ENCODE assay signal across 12 cellular contexts in the genomic region with DNA sequence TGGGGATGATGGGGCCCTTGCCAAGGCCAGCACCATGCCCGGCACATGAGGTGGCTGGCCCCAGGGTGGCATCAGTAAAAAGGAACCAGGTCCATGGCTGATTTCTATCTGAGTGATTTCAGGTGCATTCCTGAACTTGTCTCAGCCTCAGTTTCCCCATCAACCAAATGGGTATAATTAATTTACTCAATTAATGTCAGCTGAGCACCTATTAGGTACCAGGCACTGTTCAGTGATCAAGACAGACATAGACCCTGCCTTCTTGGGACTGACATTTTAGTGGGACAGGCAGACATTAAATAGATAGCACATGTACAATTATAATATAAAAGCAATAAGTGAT. TPM values are rescaled to one million over a fixed set of nuclear protein-coding genes. Genes with fewer than 3 reads are reported as not detected.
DNase-seq lines count a peak whose midpoint lies in the region; ATAC-seq and TF ChIP-seq lines count a peak whose summit lies in the region.
"Had no signal": no experiment of that assay in that cellular context is flagged by ENCODE, and none has a peak within 500 bp of the region (broad histone marks: within the 10 kb centered on the region; RNA-seq: fewer than 3 reads in every experiment).

No MANE protein-coding gene starts in this region.

- H3K4me3 ChIP-seq in OCI-LY3 (ENCODE audit: low read length) = peak overlapping the region; percentile 58
- no peak overlapping the region for H3K4me3 ChIP-seq in body of pancreas
- no peak overlapping the region for H3K4me3 ChIP-seq in mesodermal cell (ENCODE audit: extremely low read depth, insufficient read depth, low read length, poor library complexity, severe bottlenecking)

- TF ChIP-seq POLR2A in body of pancreas (IDR thresholded peaks at IDR 0.05) = no peak

- H3K27ac Mint-ChIP-seq in stimulated activated naive B cell treated with anti-CD40 and anti-IgM and Interleukin-4, amounts not matched to agents 10 μg/mL and 1 μg/mL and 100 μg/mL, for 72 hours = peak overlapping the region; percentile 86
- H3K27ac Mint-ChIP-seq in activated T-cell treated with anti-CD3 and anti-CD28 coated beads, Interleukin-2, amount 50 U/mL, for 72 hours = no peak overlapping the region
- H3K27ac Mint-ChIP-seq: activated CD4-positive, alpha-beta T cell treated with anti-CD3 and anti-CD28 coated beads, Interleukin-2, amount 10 ng/mL, durations not matched to agents 24 days and 14 days had no signal

- peak overlapping the region; percentile 78 for H3K9ac ChIP-seq in OCI-LY3 (ENCODE audit: low read length)

- H3K36me3 Mint-ChIP-seq in stimulated activated naive B cell treated with anti-CD40 and anti-IgM and Interleukin-4, amounts not matched to agents 10 μg/mL and 1 μg/mL and 100 μg/mL, for 72 hours = peaks cover 52 to 70% of the 10 kb centered on the region in 2 donors
- H3K36me3 Mint-ChIP-seq in activated T-cell treated with anti-CD3 and anti-CD28 coated beads, Interleukin-2, amount 50 U/mL, for 72 hours (ENCODE audit: insufficient read depth in 2 of 2) = peaks cover 4 to 8% of the 10 kb centered on the region in 2 donors

- DNase-seq in body of pancreas (no peak), NCI-H1694 (lab: John Stamatoyannopoulos, UW) (no peak), kidney glomerular epithelial cell (lab: John Stamatoyannopoulos, UW) (no peak)
- DNase-seq in stimulated activated naive B cell treated with anti-CD40 and anti-IgM and Interleukin-4, amounts not matched to agents 10 μg/mL and 1 μg/mL and 100 μg/mL, for 72 hours = no peak
- DNase-seq in activated T-cell treated with anti-CD3 and anti-CD28 coated beads, Interleukin-2, amount 50 U/mL, for 72 hours = no peak
- DNase-seq: activated CD4-positive, alpha-beta T cell treated with anti-CD3 and anti-CD28 coated beads, Interleukin-2, amount 10 ng/mL, durations not matched to agents 24 days and 14 days; activated naive CD4-positive, alpha-beta T cell treated with Interleukin-2 at 50 U/mL for 16 hours; Caco-2; effector memory CD4-positive, alpha-beta T cell had no signal

- H3K4me1 ChIP-seq in OCI-LY3 (ENCODE audit: low read length) (peaks cover 76% of the 10 kb centered on the region), body of pancreas (peaks cover 55% of the 10 kb centered on the region), mesodermal cell (ENCODE audit: control insufficient read depth, insufficient read depth, low read length, poor library complexity, severe bottlenecking) (peaks cover 27% of the 10 kb centered on the region)
- H3K4me1 ChIP-seq: Caco-2 had no signal

- H3K4me1 Mint-ChIP-seq in stimulated activated naive B cell treated with anti-CD40 and anti-IgM and Interleukin-4, amounts not matched to agents 10 μg/mL and 1 μg/mL and 100 μg/mL, for 72 hours = peaks cover 33 to 48% of the 10 kb centered on the region in 2 donors
- H3K4me1 Mint-ChIP-seq in activated T-cell treated with anti-CD3 and anti-CD28 coated beads, Interleukin-2, amount 50 U/mL, for 72 hours (ENCODE audit: low read depth) = peaks cover 10% of the 10 kb centered on the region

- intact Hi-C loops in body of pancreas (cut with DNase I) = no loop called here

- no peak overlapping the region for H3K4me3 Mint-ChIP-seq in stimulated activated naive B cell treated with anti-CD40 and anti-IgM and Interleukin-4, amounts not matched to agents 10 μg/mL and 1 μg/mL and 100 μg/mL, for 72 hours
- no peak overlapping the region for H3K4me3 Mint-ChIP-seq in activated T-cell treated with anti-CD3 and anti-CD28 coated beads, Interleukin-2, amount 50 U/mL, for 72 hours
- H3K4me3 Mint-ChIP-seq: activated CD4-positive, alpha-beta T cell treated with anti-CD3 and anti-CD28 coated beads, Interleukin-2, amount 10 ng/mL, durations not matched to agents 24 days and 14 days had no signal

- H3K4me2 ChIP-seq in OCI-LY3 (ENCODE audit: low read length) = peak overlapping the region; percentile 83

- WGBS in body of pancreas, 2 donors = 45% methylated on average over 1 of the region's 1 CpG; no CpG with 5 or more reads in 1 of the 2 donors
- WGBS in mesodermal cell (ENCODE audit: insufficient coverage in 2 of 2), 2 experiments = 100% methylated on average over 1 of the region's 1 CpG

- TF ChIP-seq CTCF in OCI-LY3 (IDR thresholded peaks at IDR 0.05; ENCODE audit: low read depth, low read length) = no peak
- no peak for TF ChIP-seq CTCF in body of pancreas (IDR thresholded peaks at IDR 0.05)

- peak overlapping the region; percentile 94 for H3K27ac ChIP-seq in OCI-LY3 (ENCODE audit: low read length)
- H3K27ac ChIP-seq in body of pancreas = peak overlapping the region; percentile 53 to 88 (median 78)
- H3K27ac ChIP-seq in mesodermal cell (ENCODE audit: low read depth, low read length, severe bottlenecking) = peak overlapping the region; percentile 63

- H3K27me3 Mint-ChIP-seq in stimulated activated naive B cell treated with anti-CD40 and anti-IgM and Interleukin-4, amounts not matched to agents 10 μg/mL and 1 μg/mL and 100 μg/mL, for 72 hours = no peaks in the 10 kb centered on the region
- H3K27me3 Mint-ChIP-seq in activated T-cell treated with anti-CD3 and anti-CD28 coated beads, Interleukin-2, amount 50 U/mL, for 72 hours (ENCODE audit: low read depth) = no peaks in the 10 kb centered on the region
- H3K27me3 Mint-ChIP-seq: activated CD4-positive, alpha-beta T cell treated with anti-CD3 and anti-CD28 coated beads, Interleukin-2, amount 10 ng/mL, durations not matched to agents 24 days and 14 days had no signal

- H3K79me2 ChIP-seq in OCI-LY3 (ENCODE audit: low read length) = peaks cover 24% of the 10 kb centered on the region

- H3K9me3 ChIP-seq in OCI-LY3 (ENCODE audit: insufficient read depth, low read length) (peaks cover 8% of the 10 kb centered on the region; the same call in 1 of the 2 replicates), body of pancreas (no peaks in the 10 kb centered on the region), mesodermal cell (ENCODE audit: control insufficient read depth, low read length) (no peaks in the 10 kb centered on the region)
- H3K9me3 ChIP-seq: Caco-2 had no signal

- no peak for ATAC-seq in body of pancreas
- ATAC-seq in stimulated activated naive B cell treated with anti-CD40 and anti-IgM and Interleukin-4, amounts not matched to agents 10 μg/mL and 1 μg/mL and 100 μg/mL, for 72 hours (replicated peaks) = no peak
- ATAC-seq in activated T-cell treated with anti-CD3 and anti-CD28 coated beads, Interleukin-2, amount 50 U/mL, for 72 hours (replicated peaks in 1 of 2) = no peak
- no peak for ATAC-seq in HG03520 (IDR thresholded peaks at IDR 0.05; ENCODE audit: unreplicated experiment)

- no peaks in the 10 kb centered on the region for H3K27me3 ChIP-seq in OCI-LY3 (ENCODE audit: low read depth, low read length)
- no peaks in the 10 kb centered on the region for H3K27me3 ChIP-seq in body of pancreas

- no peaks in the 10 kb centered on the region for H4K20me1 ChIP-seq in OCI-LY3 (ENCODE audit: insufficient read depth, low read length)

- peaks cover 83% of the 10 kb centered on the region for H3K36me3 ChIP-seq in OCI-LY3 (replicated peaks; ENCODE audit: low read depth, low read length)
- H3K36me3 ChIP-seq in body of pancreas (replicated peaks in 1 of 2; ENCODE audit: insufficient read depth in 1 of 2, low read depth in 2 of 2) = no peaks in the 10 kb centered on the region
- H3K36me3 ChIP-seq in mesodermal cell (ENCODE audit: control insufficient read depth, insufficient read depth, low read length) = peaks cover 65% of the 10 kb centered on the region

- H2AFZ ChIP-seq in OCI-LY3 (ENCODE audit: low read depth, low read length) = no peak overlapping the region

- no peaks in the 10 kb centered on the region for H3K9me3 Mint-ChIP-seq in stimulated activated naive B cell treated with anti-CD40 and anti-IgM and Interleukin-4, amounts not matched to agents 10 μg/mL and 1 μg/mL and 100 μg/mL, for 72 hours
- no peaks in the 10 kb centered on the region for H3K9me3 Mint-ChIP-seq in activated T-cell treated with anti-CD3 and anti-CD28 coated beads, Interleukin-2, amount 50 U/mL, for 72 hours
- H3K9me3 Mint-ChIP-seq: activated CD4-positive, alpha-beta T cell treated with anti-CD3 and anti-CD28 coated beads, Interleukin-2, amount 10 ng/mL, durations not matched to agents 24 days and 14 days had no signal

RNA-seq across cellular contexts. Expression of gene SLC6A6, which starts 50.9 kb away (rescaled TPM):
- 1 to 10 TPM; 4.9 to 5.7 TPM for total RNA-seq in body of pancreas
- polyA plus RNA-seq in mesodermal cell (2013, experiment 1 of 2) = 40.6 TPM
- polyA plus RNA-seq in mesodermal cell (2013, experiment 2 of 2) = 33.7 TPM
- 10 to 100 TPM; 35.4 to 39.2 TPM for total RNA-seq in activated T-cell treated with anti-CD3 and anti-CD28 coated beads, Interleukin-2, amount 50 U/mL, for 72 hours

Comparison
In these comparisons a context has a peak if more than half of its experiments do, and no peak if none do; other contexts are left out.
1. RNA of gene SLC6A6, which starts 50.9 kb away (total RNA-seq): 35.4 to 39.2 TPM in activated T-cell treated with anti-CD3 and anti-CD28 coated beads, Interleukin-2, amount 50 U/mL, for 72 hours; 4.9 to 5.7 TPM in body of pancreas; every median in the first group is over 4 times any median in the second.
2. Peak in every context shown above with its lines, with median percentiles within 50 percentile points of each other: H3K27ac ChIP-seq.